In genomic region chr6:27472182-27472616, GRCh38 we compare ENCODE assay signal across 8 cellular contexts. TPM values are rescaled to one million over a fixed set of nuclear protein-coding genes. Genes with fewer than 3 reads are reported as not detected.
DNase-seq lines count a peak whose midpoint lies in the region; ATAC-seq lines count a peak whose summit lies in the region.

No MANE protein-coding gene starts in this region.

- H3K9ac ChIP-seq in endocrine pancreas (ENCODE audit: control insufficient read depth, insufficient read depth, low read length), result peak overlapping the region; percentile 92

- DNase-seq in AG20443 (ENCODE audit: low spot score) (peak; percentile 50), NCI-H526 treated with DMSO at 0.1 percent for 48 hours (lab: John Stamatoyannopoulos, UW) (peak; percentile 63)
- DNase-seq in activated CD4-positive, alpha-beta T cell treated with anti-CD3 and anti-CD28 coated beads, Interleukin-2, amount 50 U/mL, for 48 hours, result peak; percentile 69 to 71
- peak; percentile 12 to 28 for DNase-seq in stimulated activated CD8-positive, alpha-beta memory T cell treated with anti-CD3 and anti-CD28 coated beads, Interleukin-4, amount 100 ng/mL, for 1 hour (ENCODE audit: low read depth in 2 of 2, low spot score in 1 of 2)

- peaks cover 16% of the 10 kb centered on the region for H3K4me1 ChIP-seq in endocrine pancreas (ENCODE audit: control insufficient read depth, insufficient read depth, low read length)
- H3K4me1 ChIP-seq in mononuclear cell (ENCODE audit: insufficient read depth, low read length), result peaks cover 15% of the 10 kb centered on the region

- H3K27me3 ChIP-seq in endocrine pancreas (ENCODE audit: control insufficient read depth, insufficient read depth, low read length), result no peaks in the 10 kb centered on the region
- H3K27me3 ChIP-seq in mononuclear cell (ENCODE audit: insufficient read depth, low read length), result no peaks in the 10 kb centered on the region

- ATAC-seq in GM18873 (IDR thresholded peaks at IDR 0.05; ENCODE audit: low FRiP score, unreplicated experiment), result peak; percentile 34
- peak; percentile 34 for ATAC-seq in HG03159 (IDR thresholded peaks at IDR 0.05; ENCODE audit: unreplicated experiment)

- no peaks in the 10 kb centered on the region for H3K36me3 ChIP-seq in endocrine pancreas (ENCODE audit: control insufficient read depth, insufficient read depth, low read length)

- H3K4me3 ChIP-seq in endocrine pancreas (ENCODE audit: control insufficient read depth, insufficient read depth, low read length), result peak overlapping the region; percentile 93
- peak overlapping the region; percentile 91 for H3K4me3 ChIP-seq in mononuclear cell (ENCODE audit: low read length)

- H3K9me3 ChIP-seq in endocrine pancreas (ENCODE audit: control insufficient read depth, low read length) (no peaks in the 10 kb centered on the region), mononuclear cell (ENCODE audit: low read depth, low read length) (no peaks in the 10 kb centered on the region)

RNA-seq across cellular contexts. Expression of gene ZNF184, which starts 0.7 kb away (rescaled TPM):
- total RNA-seq in mononuclear cell, result 16.0 TPM

Comparison
In these comparisons a context has a peak if more than half of its experiments do, and no peak if none do; other contexts are left out.
1. Peak in every context shown above with its lines: DNase-seq, ATAC-seq and H3K4me3 ChIP-seq.
2. DNase-seq: peak in every context shown above with its lines; median percentile 70 in activated CD4-positive, alpha-beta T cell treated with anti-CD3 and anti-CD28 coated beads, Interleukin-2, amount 50 U/mL, for 48 hours; 63 in NCI-H526 treated with DMSO at 0.1 percent for 48 hours; 50 in AG20443; 20 in stimulated activated CD8-positive, alpha-beta memory T cell treated with anti-CD3 and anti-CD28 coated beads, Interleukin-4, amount 100 ng/mL, for 1 hour.